In genomic region chr7:17304926-17305325, GRCh38 we compare ENCODE assay signal across 8 cellular contexts. TPM values are rescaled to one million over a fixed set of nuclear protein-coding genes. Genes with fewer than 3 reads are reported as not detected.
DNase-seq lines count a peak whose midpoint lies in the region; ATAC-seq and FAIRE-seq lines count a peak whose summit lies in the region.

No MANE protein-coding gene starts in this region.

- peak; percentile 89 to 93 for ATAC-seq in activated naive CD4-positive, alpha-beta T cell treated with anti-CD3 and anti-CD28 coated beads, Interleukin-2, amount 50 U/mL, for 72 hours
- ATAC-seq in left colon (peak; percentile 73), GM19328 (IDR thresholded peaks at IDR 0.05; ENCODE audit: unreplicated experiment) (no peak)

- H3K9me3 Mint-ChIP-seq in activated naive CD4-positive, alpha-beta T cell treated with anti-CD3 and anti-CD28 coated beads, Interleukin-2, amount 50 U/mL, for 72 hours = no peaks in the 10 kb centered on the region

- intact Hi-C loops in left colon (cut with DNase I, micrococcal nuclease) = no loop called here

- H3K36me3 Mint-ChIP-seq in activated naive CD4-positive, alpha-beta T cell treated with anti-CD3 and anti-CD28 coated beads, Interleukin-2, amount 50 U/mL, for 72 hours = peaks cover under 1% of the 10 kb centered on the region in 2 donors

- peak overlapping the region; percentile 87 to 97 for H3K27ac Mint-ChIP-seq in activated naive CD4-positive, alpha-beta T cell treated with anti-CD3 and anti-CD28 coated beads, Interleukin-2, amount 50 U/mL, for 72 hours

- FAIRE-seq in HTR-8/SVneo (lab: Jason Lieb, UNC) = no peak

- DNase-seq in ELR (ENCODE audit: low read depth) = peak; percentile 96
- peak; percentile 28 for DNase-seq in HTR-8/SVneo (ENCODE audit: insufficient read length, low spot score)
- peak in 1 of 2 donors; percentile 26 for DNase-seq in activated naive CD4-positive, alpha-beta T cell treated with anti-CD3 and anti-CD28 coated beads, Interleukin-2, amount 50 U/mL, for 72 hours (ENCODE audit: low spot score in 2 of 2)
- DNase-seq in left colon = no peak
- DNase-seq in cerebellar cortex (ENCODE audit: low spot score) = no peak
- DNase-seq in medulla oblongata (ENCODE audit: extremely low spot score) = no peak
- DNase-seq in OCI-M2 (lab: John Stamatoyannopoulos, UW; ENCODE audit: unreplicated experiment) = no peak

RNA-seq across cellular contexts. Expression of gene AHR, which starts 6.5 kb away (rescaled TPM):
- total RNA-seq in activated naive CD4-positive, alpha-beta T cell treated with anti-CD3 and anti-CD28 coated beads, Interleukin-2, amount 50 U/mL, for 72 hours = 10 to 100 TPM; 44.1 to 56.1 TPM
- 10 to 100 TPM; 33.0 to 38.4 TPM for total RNA-seq in left colon

Comparison
In these comparisons a context has a peak if more than half of its experiments do, and no peak if none do; other contexts are left out.
1. DNase-seq: peak in ELR (single experiment) and HTR-8/SVneo (single experiment); none in left colon (0 of 2), cerebellar cortex (single experiment), medulla oblongata (single experiment) and OCI-M2 (single experiment).